In genomic region chr2:10588911-10589310, GRCh38 we compare ENCODE assay signal across 16 cellular contexts.
DNase-seq lines count a peak whose midpoint lies in the region; TF ChIP-seq lines count a peak whose summit lies in the region.
"Had no signal": no experiment of that assay in that cellular context is flagged by ENCODE, and none has a peak within 500 bp of the region (broad histone marks: within the 10 kb centered on the region; RNA-seq: fewer than 3 reads in every experiment).

No MANE protein-coding gene starts in this region.

- H3K9me3 ChIP-seq in BLaER1 treated with 17β-estradiol and CSF1 and Interleukin-3, amounts not matched to agents 10 nM and 100 nM (replicated peaks in 1 of 11): peaks cover 0 to 18% (median 6%) of the 10 kb centered on the region in 11 experiments; a peak in 11 of 22 replicates
- no peaks in the 10 kb centered on the region for H3K9me3 ChIP-seq in Caco-2
- H3K9me3 ChIP-seq: SJCRH30 had no signal

- H3K36me3 Mint-ChIP-seq in HFFc6 (ENCODE audit: low read depth) (peaks cover 51% of the 10 kb centered on the region), nephron (ENCODE audit: low read depth) (peaks cover 51% of the 10 kb centered on the region), Caco-2 (ENCODE audit: insufficient read depth, unreplicated experiment) (peaks cover 48% of the 10 kb centered on the region)

- peak overlapping the region in 4 of 10 experiments; percentile 13 to 35 (median 22); a peak in 8 of 20 replicates for H3K4me3 ChIP-seq in BLaER1 treated with 17β-estradiol and CSF1 and Interleukin-3, amounts not matched to agents 10 nM and 100 nM
- no peak overlapping the region for H3K4me3 ChIP-seq in epithelial cell of proximal tubule (ENCODE audit: low read depth, low read length)
- H3K4me3 ChIP-seq in Caco-2 (ENCODE audit: low read depth, low read length): no peak overlapping the region
- H3K4me3 ChIP-seq: PC-9, SJCRH30 had no signal

- no peak for TF ChIP-seq CTCF in HFFc6 (IDR thresholded peaks at IDR 0.05)
- TF ChIP-seq CTCF in epithelial cell of proximal tubule (conservative IDR thresholded peaks at IDR 0.05; ENCODE audit: low read depth, low read length): peak; percentile 5
- no peak for TF ChIP-seq CTCF in nephron (IDR thresholded peaks at IDR 0.05; ENCODE audit: unreplicated experiment in 3 of 3)
- TF ChIP-seq CTCF in Caco-2 (IDR thresholded peaks at IDR 0.05; ENCODE audit: insufficient read depth in 1 of 2, low read depth in 1 of 2, low read length in 1 of 2, severe bottlenecking in 1 of 2, unreplicated experiment in 1 of 2): no peak

- H4K20me1 ChIP-seq in BLaER1 treated with 17β-estradiol and CSF1 and Interleukin-3, amounts not matched to agents 10 nM and 100 nM: peaks cover 0 to 13% (median 0%) of the 10 kb centered on the region in 11 experiments; a peak in 7 of 22 replicates

- BruUV-seq in Caco-2 (replicated peaks; lab: Mats Ljungman, UMichigan): no TSS peak

- DNase-seq in HFFc6 (no peak), epithelial cell of proximal tubule (ENCODE audit: low read depth) (no peak), SIG-M5 treated with dmso at 0.1 percent for 504 hours (lab: John Stamatoyannopoulos, UW; ENCODE audit: unreplicated experiment) (no peak), Caco-2 (no peak), NCI-H2107 treated with DMSO at 0.1 percent for 48 hours (lab: John Stamatoyannopoulos, UW; ENCODE audit: unreplicated experiment) (no peak)
- DNase-seq: GOT3, NCI-H1417, NCI-H187, NCI-H526, PC-9, SJCRH30 had no signal

- H3K9me3 Mint-ChIP-seq in HFFc6: no peaks in the 10 kb centered on the region
- H3K9me3 Mint-ChIP-seq in nephron: no peaks in the 10 kb centered on the region
- no peaks in the 10 kb centered on the region for H3K9me3 Mint-ChIP-seq in Caco-2 (ENCODE audit: unreplicated experiment)

- H3K36me3 ChIP-seq in BLaER1 treated with 17β-estradiol and CSF1 and Interleukin-3, amounts not matched to agents 10 nM and 100 nM: peaks cover 53 to 81% (median 71%) of the 10 kb centered on the region in 11 experiments
- peaks cover 1% of the 10 kb centered on the region for H3K36me3 ChIP-seq in Caco-2 (ENCODE audit: control insufficient read depth, insufficient read depth, low read length)

- peaks cover 35 to 81% (median 72%) of the 10 kb centered on the region in 10 experiments for H3K4me1 ChIP-seq in BLaER1 treated with 17β-estradiol and CSF1 and Interleukin-3, amounts not matched to agents 10 nM and 100 nM
- H3K4me1 ChIP-seq in Caco-2: peaks cover 16% of the 10 kb centered on the region

- H3K27me3 Mint-ChIP-seq in HFFc6 (ENCODE audit: insufficient read depth) (no peaks in the 10 kb centered on the region; the same call in 1 of the 2 replicates), nephron (ENCODE audit: low read depth) (no peaks in the 10 kb centered on the region), Caco-2 (ENCODE audit: insufficient read depth, unreplicated experiment) (no peaks in the 10 kb centered on the region)

- H3K27me3 ChIP-seq in BLaER1 treated with 17β-estradiol and CSF1 and Interleukin-3, amounts not matched to agents 10 nM and 100 nM: no peaks in the 10 kb centered on the region
- no peaks in the 10 kb centered on the region for H3K27me3 ChIP-seq in Caco-2 (replicated peaks; ENCODE audit: control insufficient read depth, insufficient read depth, low read length)
- H3K27me3 ChIP-seq: SJCRH30 had no signal

- H3K27ac Mint-ChIP-seq in HFFc6: peak overlapping the region; percentile 16
- H3K27ac Mint-ChIP-seq in nephron: peak overlapping the region; percentile 19 to 76 (median 64)
- no peak overlapping the region for H3K27ac Mint-ChIP-seq in Caco-2 (ENCODE audit: unreplicated experiment)

- H3K4me3 Mint-ChIP-seq in HFFc6 (no peak overlapping the region), nephron (peak overlapping the region in 1 of 3 experiments; percentile 4), Caco-2 (ENCODE audit: unreplicated experiment) (no peak overlapping the region)

- intact Hi-C loops in Caco-2 (cut with micrococcal nuclease; ENCODE audit: unreplicated experiment): no loop called here

- H3K9ac ChIP-seq in BLaER1 treated with 17β-estradiol and CSF1 and Interleukin-3, amounts not matched to agents 10 nM and 100 nM: peak overlapping the region in 7 of 11 experiments; percentile 7 to 48 (median 19); a peak in 11 of 22 replicates
- H3K9ac ChIP-seq: KMS-11 had no signal

- peak overlapping the region; percentile 55 to 91 (median 78) for H3K4me2 ChIP-seq in BLaER1 treated with 17β-estradiol and CSF1 and Interleukin-3, amounts not matched to agents 10 nM and 100 nM
- H3K4me2 ChIP-seq: KMS-11, PC-9 had no signal

- POLR2A ChIA-PET in Caco-2 (lab: Charles Lee): no interaction called here

- peak overlapping the region in 5 of 11 experiments; percentile 12 to 67 (median 60); a peak in 9 of 22 replicates for H3K27ac ChIP-seq in BLaER1 treated with 17β-estradiol and CSF1 and Interleukin-3, amounts not matched to agents 10 nM and 100 nM
- H3K27ac ChIP-seq: C4-2B, KMS-11, PC-9, RWPE1, SJCRH30 had no signal

- CTCF ChIA-PET in Caco-2 (lab: Charles Lee): no interaction called here

- H3K4me1 Mint-ChIP-seq in HFFc6 (ENCODE audit: low read depth) (peaks cover 35% of the 10 kb centered on the region), nephron (peaks cover 45% of the 10 kb centered on the region), Caco-2 (ENCODE audit: low read depth, unreplicated experiment) (peaks cover 38% of the 10 kb centered on the region)
